Comparison of ENCODE assay signal across 2 cellular contexts in the genomic region with DNA sequence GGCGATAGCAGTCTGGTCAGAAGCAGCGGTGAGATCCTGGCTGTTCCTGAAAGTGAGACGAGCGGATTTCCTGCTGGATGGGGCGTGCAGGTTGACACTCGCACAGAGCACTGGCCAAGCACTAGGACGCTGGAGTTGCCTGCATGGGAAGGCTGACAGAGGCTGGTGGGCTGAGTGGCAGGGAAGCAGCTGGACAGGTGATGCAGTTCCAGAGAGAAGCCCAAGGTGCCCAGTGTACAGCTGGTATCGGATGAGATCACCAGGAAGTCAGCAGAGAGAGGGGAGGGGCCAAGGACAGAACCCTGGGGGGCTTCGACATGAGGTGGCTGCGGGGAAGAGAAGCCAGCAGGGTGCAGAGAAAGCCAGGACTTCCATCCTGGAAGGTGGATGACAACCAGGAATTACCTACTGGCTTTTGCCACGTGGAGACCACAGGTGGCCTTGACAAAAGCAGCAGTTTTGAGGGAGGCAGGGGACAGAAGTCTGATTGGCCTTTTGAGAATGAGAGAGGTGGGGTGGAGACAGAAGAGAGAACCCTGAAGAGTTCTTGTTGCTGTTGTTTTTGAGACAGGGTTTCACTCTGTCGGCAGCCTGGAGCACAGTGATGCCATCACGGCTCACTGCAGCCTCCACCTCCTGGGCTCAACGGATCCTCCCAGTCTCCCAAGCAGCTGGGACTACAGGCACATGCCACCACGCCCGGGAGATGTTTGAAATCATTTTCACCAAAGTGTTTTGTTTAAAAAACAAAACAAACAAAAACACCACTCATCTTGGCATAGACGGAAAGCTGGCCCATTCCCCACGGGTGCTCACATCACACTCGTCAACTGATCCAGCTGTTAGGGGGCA.
TF ChIP-seq lines count a peak whose summit lies in the region.

No MANE protein-coding gene starts in this region.

TF ChIP-seq in Ishikawa, 13 proteins besides CTCF, POLR2A, EP300 and RAD21 (continued from another document):
- TF ChIP-seq, protein P1, sequence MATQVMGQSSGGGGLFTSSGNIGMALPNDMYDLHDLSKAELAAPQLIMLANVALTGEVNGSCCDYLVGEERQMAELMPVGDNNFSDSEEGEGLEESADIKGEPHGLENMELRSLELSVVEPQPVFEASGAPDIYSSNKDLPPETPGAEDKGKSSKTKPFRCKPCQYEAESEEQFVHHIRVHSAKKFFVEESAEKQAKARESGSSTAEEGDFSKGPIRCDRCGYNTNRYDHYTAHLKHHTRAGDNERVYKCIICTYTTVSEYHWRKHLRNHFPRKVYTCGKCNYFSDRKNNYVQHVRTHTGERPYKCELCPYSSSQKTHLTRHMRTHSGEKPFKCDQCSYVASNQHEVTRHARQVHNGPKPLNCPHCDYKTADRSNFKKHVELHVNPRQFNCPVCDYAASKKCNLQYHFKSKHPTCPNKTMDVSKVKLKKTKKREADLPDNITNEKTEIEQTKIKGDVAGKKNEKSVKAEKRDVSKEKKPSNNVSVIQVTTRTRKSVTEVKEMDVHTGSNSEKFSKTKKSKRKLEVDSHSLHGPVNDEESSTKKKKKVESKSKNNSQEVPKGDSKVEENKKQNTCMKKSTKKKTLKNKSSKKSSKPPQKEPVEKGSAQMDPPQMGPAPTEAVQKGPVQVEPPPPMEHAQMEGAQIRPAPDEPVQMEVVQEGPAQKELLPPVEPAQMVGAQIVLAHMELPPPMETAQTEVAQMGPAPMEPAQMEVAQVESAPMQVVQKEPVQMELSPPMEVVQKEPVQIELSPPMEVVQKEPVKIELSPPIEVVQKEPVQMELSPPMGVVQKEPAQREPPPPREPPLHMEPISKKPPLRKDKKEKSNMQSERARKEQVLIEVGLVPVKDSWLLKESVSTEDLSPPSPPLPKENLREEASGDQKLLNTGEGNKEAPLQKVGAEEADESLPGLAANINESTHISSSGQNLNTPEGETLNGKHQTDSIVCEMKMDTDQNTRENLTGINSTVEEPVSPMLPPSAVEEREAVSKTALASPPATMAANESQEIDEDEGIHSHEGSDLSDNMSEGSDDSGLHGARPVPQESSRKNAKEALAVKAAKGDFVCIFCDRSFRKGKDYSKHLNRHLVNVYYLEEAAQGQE (IDR thresholded peaks at IDR 0.05; ENCODE audit: low read depth), result no peak
TF ChIP-seq in Ishikawa: peak in this region for 1.

TF ChIP-seq in WTC11, 78 proteins besides CTCF, POLR2A, EP300 and RAD21 (continued from another document):
- TF ChIP-seq, protein P2, sequence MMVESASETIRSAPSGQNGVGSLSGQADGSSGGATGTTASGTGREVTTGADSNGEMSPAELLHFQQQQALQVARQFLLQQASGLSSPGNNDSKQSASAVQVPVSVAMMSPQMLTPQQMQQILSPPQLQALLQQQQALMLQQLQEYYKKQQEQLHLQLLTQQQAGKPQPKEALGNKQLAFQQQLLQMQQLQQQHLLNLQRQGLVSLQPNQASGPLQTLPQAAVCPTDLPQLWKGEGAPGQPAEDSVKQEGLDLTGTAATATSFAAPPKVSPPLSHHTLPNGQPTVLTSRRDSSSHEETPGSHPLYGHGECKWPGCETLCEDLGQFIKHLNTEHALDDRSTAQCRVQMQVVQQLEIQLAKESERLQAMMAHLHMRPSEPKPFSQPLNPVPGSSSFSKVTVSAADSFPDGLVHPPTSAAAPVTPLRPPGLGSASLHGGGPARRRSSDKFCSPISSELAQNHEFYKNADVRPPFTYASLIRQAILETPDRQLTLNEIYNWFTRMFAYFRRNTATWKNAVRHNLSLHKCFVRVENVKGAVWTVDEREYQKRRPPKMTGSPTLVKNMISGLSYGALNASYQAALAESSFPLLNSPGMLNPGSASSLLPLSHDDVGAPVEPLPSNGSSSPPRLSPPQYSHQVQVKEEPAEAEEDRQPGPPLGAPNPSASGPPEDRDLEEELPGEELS (CRISPR knock-in tag; IDR thresholded peaks at IDR 0.05), result no peak
- TF ChIP-seq ZNF396 (CRISPR knock-in tag; IDR thresholded peaks at IDR 0.05; ENCODE audit: borderline replicate concordance) (no peak), SMAD3 (CRISPR knock-in tag; IDR thresholded peaks at IDR 0.05; ENCODE audit: borderline replicate concordance) (no peak), NR1H2 (CRISPR knock-in tag; IDR thresholded peaks at IDR 0.05) (no peak), ZBTB21 (CRISPR knock-in tag; IDR thresholded peaks at IDR 0.05; ENCODE audit: borderline replicate concordance) (no peak), ZNF671 (CRISPR knock-in tag; IDR thresholded peaks at IDR 0.05) (no peak), ATF1 (CRISPR knock-in tag; IDR thresholded peaks at IDR 0.05) (no peak), HMGA2 (CRISPR knock-in tag; IDR thresholded peaks at IDR 0.05) (no peak), ZNF121 (CRISPR knock-in tag; IDR thresholded peaks at IDR 0.05) (no peak), JAZF1 (CRISPR knock-in tag; IDR thresholded peaks at IDR 0.05) (no peak)
- TF ChIP-seq, protein P3, sequence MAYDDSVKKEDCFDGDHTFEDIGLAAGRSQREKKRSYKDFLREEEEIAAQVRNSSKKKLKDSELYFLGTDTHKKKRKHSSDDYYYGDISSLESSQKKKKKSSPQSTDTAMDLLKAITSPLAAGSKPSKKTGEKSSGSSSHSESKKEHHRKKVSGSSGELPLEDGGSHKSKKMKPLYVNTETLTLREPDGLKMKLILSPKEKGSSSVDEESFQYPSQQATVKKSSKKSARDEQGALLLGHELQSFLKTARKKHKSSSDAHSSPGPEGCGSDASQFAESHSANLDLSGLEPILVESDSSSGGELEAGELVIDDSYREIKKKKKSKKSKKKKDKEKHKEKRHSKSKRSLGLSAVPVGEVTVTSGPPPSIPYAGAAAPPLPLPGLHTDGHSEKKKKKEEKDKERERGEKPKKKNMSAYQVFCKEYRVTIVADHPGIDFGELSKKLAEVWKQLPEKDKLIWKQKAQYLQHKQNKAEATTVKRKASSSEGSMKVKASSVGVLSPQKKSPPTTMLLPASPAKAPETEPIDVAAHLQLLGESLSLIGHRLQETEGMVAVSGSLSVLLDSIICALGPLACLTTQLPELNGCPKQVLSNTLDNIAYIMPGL (CRISPR knock-in tag; IDR thresholded peaks at IDR 0.05), result no peak
